In genomic region chr21:15061747-15062146, GRCh38 we compare ENCODE assay signal across 13 cellular contexts. TPM values are rescaled to one million over a fixed set of nuclear protein-coding genes. Genes with fewer than 3 reads are reported as not detected.
DNase-seq lines count a peak whose midpoint lies in the region; ATAC-seq and TF ChIP-seq lines count a peak whose summit lies in the region.
"Had no signal": no experiment of that assay in that cellular context is flagged by ENCODE, and none has a peak within 500 bp of the region (broad histone marks: within the 10 kb centered on the region; RNA-seq: fewer than 3 reads in every experiment).

No MANE protein-coding gene starts in this region.

- H4K8ac ChIP-seq in trophoblast cell (ENCODE audit: low read depth, low read length): no peak overlapping the region

- TF ChIP-seq EP300 in upper lobe of left lung (IDR thresholded peaks at IDR 0.05): no peak

- H3K9me2 ChIP-seq in OCI-LY7 (ENCODE audit: insufficient read depth, low read length): no peaks in the 10 kb centered on the region

- no peak overlapping the region for H2BK12ac ChIP-seq in trophoblast cell (ENCODE audit: low read length)

- H3K18ac ChIP-seq in trophoblast cell (ENCODE audit: low read length): no peak overlapping the region

- H2AFZ ChIP-seq in trophoblast cell (ENCODE audit: insufficient read depth, low read length, poor library complexity): no peak overlapping the region
- no peak overlapping the region for H2AFZ ChIP-seq in OCI-LY7 (ENCODE audit: low read length)

- H3K4me3 ChIP-seq in Panc1 (ENCODE audit: low read depth in 2 of 2, low read length in 2 of 2) (peak overlapping the region in 1 of 2 experiments; percentile 84; a peak in 2 of 4 replicates), trophoblast cell (ENCODE audit: low read depth, low read length) (no peak overlapping the region), upper lobe of left lung (peak overlapping the region in 1 of 4 donors; percentile 90), OCI-LY7 (ENCODE audit: low read depth, low read length, poor library complexity, severe bottlenecking) (no peak overlapping the region)

- no peak overlapping the region for H4K91ac ChIP-seq in trophoblast cell (ENCODE audit: low read depth, low read length)

- peak; percentile 66 for DNase-seq in Caki2 (ENCODE audit: low read depth)
- DNase-seq in Panc1 (ENCODE audit: low read depth, low spot score): no peak
- no peak for DNase-seq in epithelial cell of prostate (ENCODE audit: low read depth, low spot score)
- no peak for DNase-seq in trophoblast cell
- no peak for DNase-seq in dedifferentiated amniotic fluid mesenchymal stem cell (ENCODE audit: extremely low spot score)
- no peak for DNase-seq in upper lobe of left lung
- no peak for DNase-seq in OCI-LY7 (ENCODE audit: low spot score)
- DNase-seq in NCI-H2107 (lab: John Stamatoyannopoulos, UW): no peak
- DNase-seq: adrenal gland, EL, foreskin fibroblast, NCI-H146 had no signal

- no peak overlapping the region for H3K14ac ChIP-seq in trophoblast cell (ENCODE audit: low read length)

- H3K9me3 ChIP-seq in Panc1 (ENCODE audit: control insufficient read depth, insufficient read depth, low read depth, low read length) (no peaks in the 10 kb centered on the region), trophoblast cell (ENCODE audit: insufficient read depth, low read depth, low read length) (no peaks in the 10 kb centered on the region), upper lobe of left lung (no peaks in the 10 kb centered on the region), OCI-LY7 (ENCODE audit: low read length) (no peaks in the 10 kb centered on the region)
- H3K9me3 ChIP-seq: adrenal gland had no signal

- no peak for TF ChIP-seq CTCF in Panc1 (IDR thresholded peaks at IDR 0.05)
- no peak for TF ChIP-seq CTCF in upper lobe of left lung (IDR thresholded peaks at IDR 0.05)
- no peak for TF ChIP-seq CTCF in OCI-LY7 (conservative IDR thresholded peaks at IDR 0.05; ENCODE audit: low read length)

- no peak overlapping the region for H4K12ac ChIP-seq in trophoblast cell (ENCODE audit: low read depth, low read length)

- POLR2A ChIA-PET in Panc1 (lab: Charles Lee) (no interaction called here), OCI-LY7 (lab: Charles Lee) (no interaction called here)

- in situ Hi-C loops in Caki2 (cut with HindIII; ENCODE audit: low pct_unique_long_range_greater_than_20kb, low sequenced_read_pairs) (no loop called here), Panc1 (cut with HindIII; ENCODE audit: low pct_unique_long_range_greater_than_20kb, low sequenced_read_pairs) (no loop called here)

- no peak overlapping the region for H2BK5ac ChIP-seq in trophoblast cell (ENCODE audit: low read depth, low read length, poor library complexity)

- intact Hi-C loops in Panc1 (cut with micrococcal nuclease; ENCODE audit: unreplicated experiment) (loop anchor here (10.0 kb wide), 1 partner anchor 187 kb away; no protein-coding TSS in a partner anchor), OCI-LY7 (cut with micrococcal nuclease; ENCODE audit: unreplicated experiment) (no loop called here)

- no peaks in the 10 kb centered on the region for H3K36me3 ChIP-seq in Panc1 (ENCODE audit: control insufficient read depth, insufficient read depth, low read length)
- H3K36me3 ChIP-seq in trophoblast cell (ENCODE audit: control insufficient read depth in 1 of 2, insufficient read depth in 2 of 2, low read length in 2 of 2): no peaks in the 10 kb centered on the region
- no peaks in the 10 kb centered on the region for H3K36me3 ChIP-seq in upper lobe of left lung
- H3K36me3 ChIP-seq in OCI-LY7 (ENCODE audit: insufficient read depth, low read length): no peaks in the 10 kb centered on the region
- H3K36me3 ChIP-seq: adrenal gland had no signal

- whole genome bisulfite sequencing in trophoblast cell (ENCODE audit: extremely low coverage, insufficient coverage, insufficient read length): no CpG with 5 or more reads among the region's 1 CpG
- 64 to 65% methylated on average over 1 of the region's 1 CpG for WGBS in upper lobe of left lung, 2 donors

- no peak overlapping the region for H3K9ac ChIP-seq in trophoblast cell (ENCODE audit: low read length)

- H3K27me3 ChIP-seq in Panc1 (ENCODE audit: control insufficient read depth, insufficient read depth, low read length) (no peaks in the 10 kb centered on the region), trophoblast cell (ENCODE audit: insufficient read depth, low read length) (no peaks in the 10 kb centered on the region), upper lobe of left lung (no peaks in the 10 kb centered on the region)
- H3K27me3 ChIP-seq: adrenal gland had no signal

- H3K4ac ChIP-seq in trophoblast cell (ENCODE audit: low read depth, low read length): peak overlapping the region; percentile 40

- H3K79me2 ChIP-seq in trophoblast cell (ENCODE audit: control insufficient read depth, insufficient read depth, low read length, poor library complexity) (peaks cover 16% of the 10 kb centered on the region), OCI-LY7 (ENCODE audit: insufficient read depth, low read depth, low read length) (no peaks in the 10 kb centered on the region)

- H3K79me1 ChIP-seq in trophoblast cell (ENCODE audit: low read length): peaks cover 13% of the 10 kb centered on the region

- H3K23ac ChIP-seq in trophoblast cell (ENCODE audit: low read length): no peak overlapping the region

- no peaks in the 10 kb centered on the region for H4K20me1 ChIP-seq in OCI-LY7 (ENCODE audit: insufficient read depth, low read length)

- H3K4me1 ChIP-seq in Panc1 (ENCODE audit: control insufficient read depth, insufficient read depth, low read length) (peaks cover 45% of the 10 kb centered on the region), trophoblast cell (ENCODE audit: control insufficient read depth in 1 of 2, insufficient read depth in 2 of 2, low read length in 2 of 2) (peaks cover 3 to 4% of the 10 kb centered on the region in 2 experiments), upper lobe of left lung (peaks cover 47 to 64% (median 54%) of the 10 kb centered on the region in 4 donors), OCI-LY7 (ENCODE audit: insufficient read depth, low read length, poor library complexity, severe bottlenecking) (no peaks in the 10 kb centered on the region)

- H3K4me2 ChIP-seq in trophoblast cell (ENCODE audit: low read length): no peak overlapping the region
- H3K4me2 ChIP-seq in OCI-LY7 (ENCODE audit: low read length): no peak overlapping the region

- no peak overlapping the region for H2BK120ac ChIP-seq in trophoblast cell (ENCODE audit: insufficient read depth, low read length, poor library complexity)

- ATAC-seq in Panc1 (no peak), upper lobe of left lung (ENCODE audit: low FRiP score in 2 of 2) (no peak)

- CTCF ChIA-PET in Panc1 (lab: Charles Lee): no interaction called here
- CTCF ChIA-PET in OCI-LY7 (lab: Charles Lee; ENCODE audit: unreplicated experiment): no interaction called here

- BruUV-seq in Panc1 (replicated peaks; lab: Mats Ljungman, UMichigan) (no TSS peak), OCI-LY7 (replicated peaks; lab: Mats Ljungman, UMichigan) (no TSS peak)

- no peak for TF ChIP-seq POLR2A in upper lobe of left lung (IDR thresholded peaks at IDR 0.05)

- H3K27ac ChIP-seq in Panc1 (ENCODE audit: low read length) (peak overlapping the region; percentile 39; the same call in 1 of the 2 replicates), epithelial cell of prostate (peak overlapping the region; percentile 92), trophoblast cell (ENCODE audit: low read depth, low read length) (no peak overlapping the region), upper lobe of left lung (no peak overlapping the region), OCI-LY7 (ENCODE audit: low read depth, low read length, poor library complexity, severe bottlenecking) (no peak overlapping the region)
- H3K27ac ChIP-seq: HL-60 had no signal

- no peak overlapping the region for H2AK5ac ChIP-seq in trophoblast cell (ENCODE audit: low read length)

RNA-seq across cellular contexts. Expression of gene NRIP1, which starts 3.1 kb away (rescaled TPM):
- total RNA-seq in Caki2 (2014; rRNA removed; shearing (Covaris generic); ENCODE audit: low replicate concordance): 45.4 and 50.4 TPM in 2 replicates
- total RNA-seq in Panc1 (2021; ENCODE audit: unreplicated experiment): 19.1 TPM
- polyA plus RNA-seq in Panc1 (2012; ENCODE audit: insufficient read length): 3.1 TPM
- 19.8 and 20.8 TPM in 2 replicates for polyA plus RNA-seq in trophoblast cell (2013)
- 10 to 100 TPM; 10.5 to 47.2 (median 34.8) TPM for total RNA-seq in upper lobe of left lung
- not detected in 2 replicates for total RNA-seq in OCI-LY7 (2014; rRNA removed; shearing (Covaris generic))
- total RNA-seq in OCI-LY7 (2022): not detected in 2 replicates

Comparison
In these comparisons a context has a peak if more than half of its experiments do, and no peak if none do; other contexts are left out.
1. H3K27ac ChIP-seq: peak in Panc1 (single experiment) and epithelial cell of prostate (single experiment); none in trophoblast cell (single experiment), upper lobe of left lung (0 of 4) and OCI-LY7 (single experiment).
2. RNA of gene NRIP1, which starts 3.1 kb away (total RNA-seq): 45.4 to 50.4 TPM in Caki2, 10.5 to 47.2 TPM in upper lobe of left lung and 19.1 TPM in Panc1 (single experiment); not detected in OCI-LY7; every median in the first group is over 10 times any median in the second.